In genomic region chr17:69018687-69019086, GRCh38 we compare ENCODE assay signal across 22 cellular contexts. TPM values are rescaled to one million over a fixed set of nuclear protein-coding genes. Genes with fewer than 3 reads are reported as not detected.
A peak's percentile ranks its signal among the peaks of the same experiment; 100 is the strongest.
DNase-seq lines count a peak whose midpoint lies in the region; ATAC-seq, FAIRE-seq and TF ChIP-seq lines count a peak whose summit lies in the region.
"Had no signal": no experiment of that assay in that cellular context is flagged by ENCODE, and none has a peak within 500 bp of the region (broad histone marks: within the 10 kb centered on the region; RNA-seq: fewer than 3 reads in every experiment).

No MANE protein-coding gene starts in this region.

- no peak for FAIRE-seq in K562 (lab: Jason Lieb, UNC)
- FAIRE-seq: GM12891, GM18507 had no signal

- in situ Hi-C loops in K562 (cut with MboI), result no loop called here

- TF ChIP-seq CTCF in PC-9 (conservative IDR thresholded peaks at IDR 0.05), result no peak
- TF ChIP-seq CTCF in K562 (IDR thresholded peaks at IDR 0.05 in 2 of 3, conservative IDR thresholded peaks at IDR 0.05 in 1 of 3; ENCODE audit: insufficient read depth in 2 of 3, low read depth in 1 of 3, low read length in 3 of 3), result no peak
- TF ChIP-seq CTCF in liver (IDR thresholded peaks at IDR 0.05; ENCODE audit: low read depth, low read length, missing input control), result no peak

- no peak overlapping the region for H3K4me3 Mint-ChIP-seq in activated naive CD8-positive, alpha-beta T cell treated with anti-CD3 and anti-CD28 coated beads, Interleukin-2, amount 50 U/mL, for 24 hours
- H3K4me3 Mint-ChIP-seq: CD4-positive, alpha-beta memory T cell; GM23338; H9 had no signal

- POLR2A ChIA-PET in PC-9 (lab: Charles Lee; ENCODE audit: unreplicated experiment), result no interaction called here
- POLR2A ChIA-PET in K562 (lab: Yijun Ruan, JAX), result interaction anchor here (1.2 kb wide), 1 partner anchor 8 kb away, joined by 3 read pairs; no protein-coding TSS in a partner anchor

- TF ChIP-seq RAD21 in K562 (CRISPR knock-in tag; conservative IDR thresholded peaks at IDR 0.05 in 1 of 2, IDR thresholded peaks at IDR 0.05 in 1 of 2), result no peak
- no peak for TF ChIP-seq RAD21 in liver (IDR thresholded peaks at IDR 0.05)

- CTCF ChIA-PET in PC-9 (lab: Charles Lee), result no interaction called here
- CTCF ChIA-PET in K562 (lab: Yijun Ruan, JAX; ENCODE audit: low intra/inter-chr PET ratio), result no interaction called here

- H3K4me1 ChIP-seq in PC-9 (replicated peaks; ENCODE audit: insufficient read depth), result no peaks in the 10 kb centered on the region
- peaks cover 0 to 2% of the 10 kb centered on the region in 2 experiments; a peak in 2 of 5 replicates for H3K4me1 ChIP-seq in K562 (replicated peaks in 1 of 2; ENCODE audit: control insufficient read depth in 2 of 2, insufficient read depth in 2 of 2, low read length in 2 of 2)
- H3K4me1 ChIP-seq in liver (ENCODE audit: control insufficient read depth in 4 of 4, insufficient read depth in 4 of 4, low read length in 3 of 4), result peaks cover 2 to 24% (median 7%) of the 10 kb centered on the region in 4 donors

- H3K79me2 ChIP-seq in PC-9 (ENCODE audit: low read depth) (no peaks in the 10 kb centered on the region), K562 (ENCODE audit: control insufficient read depth, insufficient read depth, low read length) (no peaks in the 10 kb centered on the region)

- 12% methylated on average over 1 of the region's 1 CpG for WGBS in K562 (ENCODE audit: insufficient coverage, low coverage, missing lambda C conversion rate)
- WGBS in liver, result 26% methylated on average over 1 of the region's 1 CpG

- TF ChIP-seq POLR2A in K562 (conservative IDR thresholded peaks at IDR 0.05), result no peak

- H3K36me3 Mint-ChIP-seq in activated naive CD8-positive, alpha-beta T cell treated with anti-CD3 and anti-CD28 coated beads, Interleukin-2, amount 50 U/mL, for 24 hours (ENCODE audit: low read depth), result no peaks in the 10 kb centered on the region
- H3K36me3 Mint-ChIP-seq: CD4-positive, alpha-beta memory T cell had no signal

- no peaks in the 10 kb centered on the region for H3K9me2 ChIP-seq in PC-9 (ENCODE audit: insufficient read depth)

- no peak overlapping the region for H3K27ac Mint-ChIP-seq in activated naive CD8-positive, alpha-beta T cell treated with anti-CD3 and anti-CD28 coated beads, Interleukin-2, amount 50 U/mL, for 24 hours
- H3K27ac Mint-ChIP-seq: CD4-positive, alpha-beta memory T cell; GM23338; H9 had no signal

- ATAC-seq in K562, result no peak
- no peak for ATAC-seq in HG02870 (IDR thresholded peaks at IDR 0.05; ENCODE audit: unreplicated experiment)
- ATAC-seq in activated naive CD8-positive, alpha-beta T cell treated with anti-CD3 and anti-CD28 coated beads, Interleukin-2, amount 50 U/mL, for 24 hours, result no peak
- ATAC-seq: GM23338, HCT116 had no signal

- intact Hi-C loops in PC-9 (cut with micrococcal nuclease; ENCODE audit: unreplicated experiment), result no loop called here
- intact Hi-C loops in K562 (cut with micrococcal nuclease), result no loop called here

- DNase-seq in PC-9, result no peak
- no peak for DNase-seq in K562 (ENCODE audit: extremely low read depth in 1 of 4, low spot score in 3 of 4)
- peak; percentile 8 for DNase-seq in fibroblast of peridontal ligament (ENCODE audit: extremely low read depth)
- no peak for DNase-seq in activated naive CD8-positive, alpha-beta T cell treated with anti-CD3 and anti-CD28 coated beads, Interleukin-2, amount 50 U/mL, for 24 hours
- no peak for DNase-seq in stimulated activated CD4-positive, alpha-beta T cell treated with anti-CD3 and anti-CD28 coated beads, Interleukin-12 subunit alpha, Interleukin-12 subunit beta, amount 100 ng/mL, for 4 hours
- DNase-seq: C1 segment of cervical spinal cord; Calu3; CD4-positive, alpha-beta memory T cell; COR-L47; DMS53; DMS79 treated with DMSO at 0.1 percent for 48 hours; GF-D8; H9 had no signal

- H3K9ac ChIP-seq in K562 (ENCODE audit: insufficient read depth in 1 of 2, low read depth in 2 of 2, low read length in 2 of 2) (no peak overlapping the region), liver (ENCODE audit: low read depth in 1 of 2, low read length in 2 of 2) (no peak overlapping the region)

- no peaks in the 10 kb centered on the region for H3F3A ChIP-seq in PC-9 (ENCODE audit: insufficient read depth, low read depth)

- H3K9me3 ChIP-seq in PC-9 (ENCODE audit: insufficient read depth, low read depth), result no peaks in the 10 kb centered on the region
- H3K9me3 ChIP-seq in K562 (replicated peaks; ENCODE audit: control insufficient read depth, insufficient read depth, low read depth, low read length), result no peaks in the 10 kb centered on the region
- no peaks in the 10 kb centered on the region for H3K9me3 ChIP-seq in liver (ENCODE audit: control insufficient read depth in 4 of 4, low read length in 3 of 4)

- H3K4me2 ChIP-seq in PC-9 (no peak overlapping the region), K562 (ENCODE audit: insufficient read depth, low read length) (no peak overlapping the region)
- H3K4me2 ChIP-seq: GM23338 had no signal

- H3K36me3 ChIP-seq in PC-9 (ENCODE audit: low read depth), result no peaks in the 10 kb centered on the region
- no peaks in the 10 kb centered on the region for H3K36me3 ChIP-seq in K562 (ENCODE audit: control insufficient read depth, insufficient read depth, low read length)
- peaks cover 3 to 19% (median 7%) of the 10 kb centered on the region in 4 donors for H3K36me3 ChIP-seq in liver (ENCODE audit: control insufficient read depth in 4 of 4, insufficient read depth in 3 of 4, low read depth in 1 of 4, low read length in 3 of 4)

- H2AFZ ChIP-seq in PC-9, result peak overlapping the region; percentile 46; the same call in 1 of the 2 replicates
- 0 out of 2 replicates have a peak overlapping the region, but pooled peaks have one; percentile 47 for H2AFZ ChIP-seq in K562 (ENCODE audit: low read depth, low read length)
- H2AFZ ChIP-seq: GM23338 had no signal

- H3K27me3 ChIP-seq in PC-9 (ENCODE audit: insufficient read depth, low read depth), result no peaks in the 10 kb centered on the region
- H3K27me3 ChIP-seq in K562 (ENCODE audit: control insufficient read depth in 2 of 2, insufficient read depth in 2 of 2, low read length in 2 of 2), result no peaks in the 10 kb centered on the region
- H3K27me3 ChIP-seq in liver (ENCODE audit: control insufficient read depth in 4 of 4, insufficient read depth in 4 of 4, low read length in 3 of 4), result no peaks in the 10 kb centered on the region

- no peaks in the 10 kb centered on the region for H3K9me3 Mint-ChIP-seq in activated naive CD8-positive, alpha-beta T cell treated with anti-CD3 and anti-CD28 coated beads, Interleukin-2, amount 50 U/mL, for 24 hours
- H3K9me3 Mint-ChIP-seq: GM23338, H9 had no signal

- H3K4me1 Mint-ChIP-seq in activated naive CD8-positive, alpha-beta T cell treated with anti-CD3 and anti-CD28 coated beads, Interleukin-2, amount 50 U/mL, for 24 hours, result no peaks in the 10 kb centered on the region
- H3K4me1 Mint-ChIP-seq: CD4-positive, alpha-beta memory T cell; GM23338; H9 had no signal

- BruUV-seq in PC-9 (replicated peaks; lab: Mats Ljungman, UMichigan) (no TSS peak), K562 (replicated peaks; lab: Mats Ljungman, UMichigan) (no TSS peak)

- H3K27me3 Mint-ChIP-seq in activated naive CD8-positive, alpha-beta T cell treated with anti-CD3 and anti-CD28 coated beads, Interleukin-2, amount 50 U/mL, for 24 hours, result peaks cover 4% of the 10 kb centered on the region

- no peak for TF ChIP-seq EP300 in K562 (IDR thresholded peaks at IDR 0.05; ENCODE audit: low read length)

- no peak overlapping the region for H3K4me3 ChIP-seq in PC-9
- H3K4me3 ChIP-seq in K562, result no peak overlapping the region
- H3K4me3 ChIP-seq in liver (ENCODE audit: low read depth in 1 of 3, low read length in 3 of 3), result no peak overlapping the region
- H3K4me3 ChIP-seq: GM23338 had no signal

- H3K27ac ChIP-seq in PC-9 (no peak overlapping the region), K562 (ENCODE audit: extremely low read depth, low read depth, low read length) (no peak overlapping the region), liver (ENCODE audit: low read depth in 1 of 2, low read length in 2 of 2) (peak overlapping the region; percentile 70 to 82)

- no peaks in the 10 kb centered on the region for H4K20me1 ChIP-seq in PC-9 (ENCODE audit: insufficient read depth)
- H4K20me1 ChIP-seq in K562 (replicated peaks; ENCODE audit: control insufficient read depth, insufficient read depth, low read length), result no peaks in the 10 kb centered on the region

- H3K9me1 ChIP-seq in K562 (ENCODE audit: control insufficient read depth, insufficient read depth, low read length), result no peaks in the 10 kb centered on the region

TF ChIP-seq in K562, 482 proteins besides CTCF, POLR2A, EP300 and RAD21 (continues in another document):
- TF ChIP-seq ARNT (IDR thresholded peaks at IDR 0.05) (no peak), ZNF644 (tag; IDR thresholded peaks at IDR 0.05; ENCODE audit: low read depth) (no peak), TAF7 (tag; IDR thresholded peaks at IDR 0.05) (no peak), SMAD1 (IDR thresholded peaks at IDR 0.05; ENCODE audit: low read depth, low read length, partially characterized antibody) (no peak)

TF ChIP-seq in liver, 16 proteins besides CTCF, POLR2A, EP300 and RAD21 (continues in another document):
- TF ChIP-seq EGR1 (IDR thresholded peaks at IDR 0.05; ENCODE audit: low read depth in 2 of 2), result no peak

RNA-seq across cellular contexts. Expression of gene ABCA9, which starts 42.0 kb away (rescaled TPM):
- total RNA-seq in PC-9 (2021), result not detected in 2 replicates
- total RNA-seq in K562 (2011; cell fraction: chromatin; rRNA removed; ENCODE audit: low replicate concordance), result 0.46 TPM in 1 of 2 replicates, not detected in the other
- total RNA-seq in K562 (2011; cell fraction: nucleolus; rRNA removed), result 0.26 TPM in 1 of 2 replicates, not detected in the other
- total RNA-seq in K562 (2011; cell fraction: nucleoplasm; rRNA removed), result 0.07 TPM in 1 of 2 replicates, not detected in the other
- total RNA-seq in K562 (2014; rRNA removed), result 0.98 TPM in 1 of 2 replicates, not detected in the other
- total RNA-seq in K562 (2014; rRNA removed; fragmentation: Illumina TruSeq; extraction: Trizol), result not detected in 2 replicates
- total RNA-seq in K562 (2015; rRNA removed; fragmentation: Illumina TruSeq; extraction: Trizol), result 0.04 TPM in 1 of 2 replicates, not detected in the other
- total RNA-seq in K562 (2021), result not detected in 2 replicates
- 0.24 TPM in 1 of 2 replicates, not detected in the other for polyA plus RNA-seq in K562 (2011; rRNA removed)
- polyA plus RNA-seq in K562 (2011; cell fraction: cytosol; rRNA removed), result not detected in 2 replicates
- polyA plus RNA-seq in K562 (2011; cell fraction: nucleus; rRNA removed), result 0.18 TPM in 1 of 2 replicates, not detected in the other
- 0.06 and 0.12 TPM in 2 replicates for polyA plus RNA-seq in K562 (2012)
- not detected in 2 replicates for polyA plus RNA-seq in K562 (2014; fragmentation: Illumina TruSeq; extraction: Trizol)
- polyA plus RNA-seq in K562 (2014; fragmentation: Nextera tagmentation; extraction: Ambion mirVana), result not detected
- polyA plus RNA-seq in K562 (2014; rRNA removed), result 0.01 TPM in 1 of 2 replicates, not detected in the other
- 0.09 TPM in 1 of 2 replicates, not detected in the other for polyA minus RNA-seq in K562 (2011; rRNA and poly(A)+ RNA removed)
- polyA minus RNA-seq in K562 (2011; cell fraction: cytosol; rRNA and poly(A)+ RNA removed), result not detected in 2 replicates
- polyA minus RNA-seq in K562 (2011; cell fraction: nucleus; rRNA and poly(A)+ RNA removed), result 0.11 and 0.40 TPM in 2 replicates
- total RNA-seq in liver, result 10 to 100 TPM in 1 of 2 donors, 1 to 10 TPM in 1; 6.7 to 18.9 TPM
- 1 to 10 TPM; 1.4 to 5.1 TPM for polyA plus RNA-seq in liver
- total RNA-seq: Calu3, Daoy, G401, GM23338, H4, H9 had no signal
- polyA plus RNA-seq: CD4-positive, alpha-beta memory T cell; GM23338 had no signal

Comparison
In these comparisons a context has a peak if more than half of its experiments do, and no peak if none do; other contexts are left out.
1. H3K27ac ChIP-seq: peak in liver (2 of 2); none in PC-9 (single experiment) and K562 (single experiment).